In genomic region chr17:9916108-9916507, GRCh38 we compare ENCODE assay signal across 27 cellular contexts.
"Had no signal": no experiment of that assay in that cellular context is flagged by ENCODE, and none has a peak within 500 bp of the region (broad histone marks: within the 10 kb centered on the region; RNA-seq: fewer than 3 reads in every experiment).

No MANE protein-coding gene starts in this region.

- H3K4me3 Mint-ChIP-seq: natural killer cell; nephron; neural progenitor cell; stimulated activated effector memory CD8-positive, alpha-beta T cell treated with anti-CD3 and anti-CD28 coated beads, Interleukin-12 subunit alpha, Interleukin-12 subunit beta, amount 100 ng/mL, for 72 hours; stimulated activated naive B cell treated with anti-CD40 and anti-IgM and Interleukin-4, amounts not matched to agents 10 μg/mL and 1 μg/mL and 100 μg/mL, for 72 hours; stimulated activated naive CD8-positive, alpha-beta T cell treated with anti-CD3 and anti-CD28 coated beads, Interleukin-15, Interleukin-2, amounts not matched to agents 100 ng/mL and 50 ng/mL, for 24 hours had no signal

- DNase-seq: natural killer cell; occipital lobe; ovary; psoas muscle; right cardiac atrium; right lobe of liver; sigmoid colon; small intestine; stimulated activated CD4-positive, alpha-beta T cell treated with anti-CD3 and anti-CD28 coated beads, Interleukin-15, amount 100 ng/mL, for 24 hours; stimulated activated CD4-positive, alpha-beta T cell treated with anti-CD3 and anti-CD28 coated beads, Interleukin-2, amount 100 ng/mL, for 24 hours; stimulated activated CD4-positive, alpha-beta T cell treated with anti-CD3 and anti-CD28 coated beads, Interleukin-2, amount 100 ng/mL, for 48 hours; stimulated activated CD4-positive, alpha-beta T cell treated with anti-CD3 and anti-CD28 coated beads, Interleukin-4, amount 100 ng/mL, for 24 hours; stimulated activated naive B cell treated with anti-CD40 and anti-IgM and Interleukin-4, amounts not matched to agents 10 μg/mL and 1 μg/mL and 100 μg/mL, for 72 hours; stimulated activated naive CD4-positive, alpha-beta T cell treated with Interleukin-2 at 50 U/mL for 16 hours; stomach; thyroid gland; trophoblast cell; upper lobe of left lung had no signal

- H3K36me3 Mint-ChIP-seq: stimulated activated effector memory CD8-positive, alpha-beta T cell treated with anti-CD3 and anti-CD28 coated beads, Interleukin-12 subunit alpha, Interleukin-12 subunit beta, amount 100 ng/mL, for 72 hours had no signal

- H3K27ac Mint-ChIP-seq: natural killer cell; nephron; neural progenitor cell; progenitor cell of endocrine pancreas; stimulated activated effector memory CD8-positive, alpha-beta T cell treated with anti-CD3 and anti-CD28 coated beads, Interleukin-12 subunit alpha, Interleukin-12 subunit beta, amount 100 ng/mL, for 72 hours; stimulated activated naive B cell treated with anti-CD40 and anti-IgM and Interleukin-4, amounts not matched to agents 10 μg/mL and 1 μg/mL and 100 μg/mL, for 72 hours; stimulated activated naive CD8-positive, alpha-beta T cell treated with anti-CD3 and anti-CD28 coated beads, Interleukin-15, Interleukin-2, amounts not matched to agents 100 ng/mL and 50 ng/mL, for 24 hours had no signal

- H3K4me1 Mint-ChIP-seq: natural killer cell; stimulated activated effector memory CD8-positive, alpha-beta T cell treated with anti-CD3 and anti-CD28 coated beads, Interleukin-12 subunit alpha, Interleukin-12 subunit beta, amount 100 ng/mL, for 72 hours; stimulated activated naive B cell treated with anti-CD40 and anti-IgM and Interleukin-4, amounts not matched to agents 10 μg/mL and 1 μg/mL and 100 μg/mL, for 72 hours had no signal

- H3K27me3 Mint-ChIP-seq: stimulated activated naive B cell treated with anti-CD40 and anti-IgM and Interleukin-4, amounts not matched to agents 10 μg/mL and 1 μg/mL and 100 μg/mL, for 72 hours; stimulated activated naive CD8-positive, alpha-beta T cell treated with anti-CD3 and anti-CD28 coated beads, Interleukin-15, Interleukin-2, amounts not matched to agents 100 ng/mL and 50 ng/mL, for 24 hours had no signal

- H3K9me3 Mint-ChIP-seq: natural killer cell; nephron; neural progenitor cell; stimulated activated effector memory CD8-positive, alpha-beta T cell treated with anti-CD3 and anti-CD28 coated beads, Interleukin-12 subunit alpha, Interleukin-12 subunit beta, amount 100 ng/mL, for 72 hours; stimulated activated naive B cell treated with anti-CD40 and anti-IgM and Interleukin-4, amounts not matched to agents 10 μg/mL and 1 μg/mL and 100 μg/mL, for 72 hours; stimulated activated naive CD8-positive, alpha-beta T cell treated with anti-CD3 and anti-CD28 coated beads, Interleukin-15, Interleukin-2, amounts not matched to agents 100 ng/mL and 50 ng/mL, for 24 hours had no signal

- H3K27ac ChIP-seq: neural progenitor cell, ovary, parathyroid adenoma, psoas muscle, right lobe of liver, sigmoid colon, stomach, thoracic aorta, thyroid gland, tibial nerve, upper lobe of left lung, vagina had no signal
